ENCODE assay signal across 24 cellular contexts in the genomic region with DNA sequence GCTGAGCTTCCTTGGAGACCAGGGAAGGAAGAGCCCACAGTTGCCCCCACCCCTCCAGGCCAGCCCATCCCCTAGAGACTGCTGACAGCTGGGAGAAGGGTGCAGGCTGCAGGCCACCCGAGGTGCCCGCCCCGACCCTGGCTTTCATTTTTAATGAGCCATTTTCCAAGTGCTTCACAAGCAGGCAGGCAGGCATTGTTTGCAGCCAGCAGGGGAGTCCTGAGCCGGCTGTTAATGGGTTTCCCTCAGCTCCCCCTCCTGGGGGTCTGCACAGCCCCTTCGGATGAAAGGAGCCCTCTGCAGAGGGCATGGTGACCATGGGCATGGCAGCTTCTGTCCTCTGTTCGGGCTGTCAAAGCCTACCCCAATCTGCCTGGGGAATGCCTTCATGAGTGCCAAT.
A peak's percentile ranks its signal among the peaks of the same experiment; 100 is the strongest.
DNase-seq lines count a peak whose midpoint lies in the region; ATAC-seq and TF ChIP-seq lines count a peak whose summit lies in the region.
"Had no signal": no experiment of that assay in that cellular context is flagged by ENCODE, and none has a peak within 500 bp of the region (broad histone marks: within the 10 kb centered on the region; RNA-seq: fewer than 3 reads in every experiment).

No MANE protein-coding gene starts in this region.

- H2BK120ac ChIP-seq in mesenchymal stem cell (ENCODE audit: low read depth, low read length) = no peak overlapping the region

- 0 to 20% methylated on average over 1 to 6 of the region's 6 CpGs for WGBS in endodermal cell (ENCODE audit: insufficient coverage in 1 of 2, insufficient read length in 1 of 2), 2 experiments
- 35% methylated on average over 6 of the region's 6 CpGs for WGBS in mesenchymal stem cell
- WGBS in psoas muscle, 3 donors = 31 to 54% (median 33%) methylated on average over 6 of the region's 6 CpGs

- H3K4me3 Mint-ChIP-seq in endodermal cell = no peak overlapping the region
- H3K4me3 Mint-ChIP-seq: neural crest cell; stimulated activated naive CD8-positive, alpha-beta T cell treated with anti-CD3 and anti-CD28 coated beads, Interleukin-15, Interleukin-2, amounts not matched to agents 100 ng/mL and 50 ng/mL, for 24 hours had no signal

- H3K4me3 ChIP-seq in HEK293 (ENCODE audit: low read depth, low read length) (no peak overlapping the region), endodermal cell (ENCODE audit: low read length) (no peak overlapping the region), mesenchymal stem cell (ENCODE audit: insufficient read depth in 1 of 2, low read depth in 1 of 2, low read length in 2 of 2) (no peak overlapping the region), psoas muscle (no peak overlapping the region)
- H3K4me3 ChIP-seq: cardiac muscle cell, skin epidermis had no signal

- H3K36me3 ChIP-seq in HEK293 (ENCODE audit: control insufficient read depth in 2 of 2, insufficient read depth in 1 of 2, low read length in 2 of 2) (no peaks in the 10 kb centered on the region), endodermal cell (ENCODE audit: control insufficient read depth, insufficient read depth, low read length) (no peaks in the 10 kb centered on the region), mesenchymal stem cell (ENCODE audit: control insufficient read depth in 1 of 2, insufficient read depth in 2 of 2, low read depth in 1 of 2, low read length in 2 of 2) (no peaks in the 10 kb centered on the region), psoas muscle (ENCODE audit: insufficient read depth in 1 of 2, low read depth in 1 of 2) (no peaks in the 10 kb centered on the region)
- H3K36me3 ChIP-seq: cardiac muscle cell had no signal

- H4K8ac ChIP-seq in mesenchymal stem cell (ENCODE audit: low read length) = no peak overlapping the region

- ATAC-seq in psoas muscle = no peak
- ATAC-seq in HG02759 (IDR thresholded peaks at IDR 0.05; ENCODE audit: unreplicated experiment) = no peak
- ATAC-seq: Panc1 had no signal

- H2BK5ac ChIP-seq in mesenchymal stem cell (ENCODE audit: low read depth, low read length, poor library complexity, severe bottlenecking) = no peak overlapping the region

- H3K9ac ChIP-seq in endodermal cell (ENCODE audit: extremely low read depth, low read length, poor library complexity, severe bottlenecking) = no peak overlapping the region
- H3K9ac ChIP-seq in mesenchymal stem cell (ENCODE audit: low read length) = no peak overlapping the region

- H3K23ac ChIP-seq in mesenchymal stem cell (ENCODE audit: low read length in 2 of 2) = no peak overlapping the region

- no peaks in the 10 kb centered on the region for H3K9me3 ChIP-seq in HEK293 (ENCODE audit: control insufficient read depth, insufficient read depth, low read depth, low read length)
- no peaks in the 10 kb centered on the region for H3K9me3 ChIP-seq in endodermal cell (ENCODE audit: control insufficient read depth, low read length)
- no peaks in the 10 kb centered on the region for H3K9me3 ChIP-seq in mesenchymal stem cell (ENCODE audit: control insufficient read depth, low read length)
- H3K9me3 ChIP-seq in psoas muscle = no peaks in the 10 kb centered on the region

- H3K27me3 Mint-ChIP-seq in endodermal cell (ENCODE audit: insufficient read depth) = peaks cover 11% of the 10 kb centered on the region

- no peak overlapping the region for H2AK5ac ChIP-seq in mesenchymal stem cell (ENCODE audit: low read length, severe bottlenecking)

- intact Hi-C loops in psoas muscle (cut with DNase I) = loop anchor here in 1 of 2 donors (10.0 kb wide), 1 partner anchor 190 kb away; no protein-coding TSS in a partner anchor

- H3K4ac ChIP-seq in mesenchymal stem cell (ENCODE audit: low read depth in 1 of 2, low read length in 2 of 2) = no peak overlapping the region

- no peak overlapping the region for H2BK12ac ChIP-seq in mesenchymal stem cell (ENCODE audit: low read length in 2 of 2)

- H3K27ac Mint-ChIP-seq in endodermal cell = no peak overlapping the region
- H3K27ac Mint-ChIP-seq: stimulated activated naive CD8-positive, alpha-beta T cell treated with anti-CD3 and anti-CD28 coated beads, Interleukin-15, Interleukin-2, amounts not matched to agents 100 ng/mL and 50 ng/mL, for 24 hours had no signal

- H3K27ac ChIP-seq in HEK293 (ENCODE audit: extremely low read depth, low read depth, low read length) (no peak overlapping the region), endodermal cell (ENCODE audit: low read depth, low read length) (no peak overlapping the region), mesenchymal stem cell (ENCODE audit: low read length, poor library complexity, severe bottlenecking) (no peak overlapping the region), psoas muscle (no peak overlapping the region)
- H3K27ac ChIP-seq: C4-2B, cardiac muscle cell, skin epidermis had no signal

- H2BK15ac ChIP-seq in mesenchymal stem cell (ENCODE audit: low read depth, poor library complexity, severe bottlenecking) = no peak overlapping the region

- H3K4me2 ChIP-seq in mesenchymal stem cell (ENCODE audit: low read length, poor library complexity, severe bottlenecking) = no peak overlapping the region

- DNase-seq in COR-L47 (lab: John Stamatoyannopoulos, UW) (peak; percentile 91), NCI-H345 (lab: John Stamatoyannopoulos, UW) (peak; percentile 90), endodermal cell (peak; percentile 87), mesenchymal stem cell (no peak), psoas muscle (no peak)
- no peak for DNase-seq in activated CD4-positive, alpha-beta T cell treated with anti-CD3 and anti-CD28 coated beads for 4 hours
- DNase-seq: activated CD4-positive, alpha-beta T cell treated with anti-CD3 and anti-CD28 coated beads, Interleukin-2, amount 50 U/mL, for 1 hour; activated CD8-positive, alpha-beta memory T cell treated with anti-CD3 and anti-CD28 coated beads, Interleukin-2, amount 50 U/mL, for 4 hours; DMS 273 treated with DMSO at 0.1 percent for 48 hours; GF-D8; GOT3; NCI-H1694 treated with DMSO at 0.1 percent for 48 hours; NCI-H526 treated with DMSO at 0.1 percent for 48 hours; stimulated activated CD4-positive, alpha-beta T cell treated with anti-CD3 and anti-CD28 coated beads, Interleukin-2, amount 100 ng/mL, for 48 hours; T-helper 1 cell; trophoblast cell had no signal

- H3K4me1 Mint-ChIP-seq in endodermal cell = peaks cover 33% of the 10 kb centered on the region

- H3K4me1 ChIP-seq in HEK293 (ENCODE audit: control insufficient read depth, insufficient read depth, low read length) (no peaks in the 10 kb centered on the region), endodermal cell (ENCODE audit: control insufficient read depth, insufficient read depth, low read length) (peaks cover 21% of the 10 kb centered on the region), mesenchymal stem cell (ENCODE audit: control insufficient read depth, insufficient read depth, low read depth, low read length) (no peaks in the 10 kb centered on the region), psoas muscle (no peaks in the 10 kb centered on the region)

- H2AFZ ChIP-seq in mesenchymal stem cell (ENCODE audit: low read depth, low read length) = no peak overlapping the region

- H3K18ac ChIP-seq in mesenchymal stem cell (ENCODE audit: low read depth in 1 of 2, low read length in 2 of 2) = no peak overlapping the region

- no peaks in the 10 kb centered on the region for H3K79me1 ChIP-seq in mesenchymal stem cell (replicated peaks; ENCODE audit: low read length, poor library complexity, severe bottlenecking)

- POLR2A ChIA-PET in HEK293 (lab: Yijun Ruan, JAX) = interaction anchor here (1.5 kb wide), 1 partner anchor 15 kb away, joined by 5 read pairs; no protein-coding TSS in a partner anchor

- no peaks in the 10 kb centered on the region for H3K27me3 ChIP-seq in endodermal cell (ENCODE audit: control insufficient read depth, insufficient read depth, low read length, poor library complexity, severe bottlenecking)
- H3K27me3 ChIP-seq in mesenchymal stem cell (ENCODE audit: control insufficient read depth in 1 of 2, insufficient read depth in 1 of 2, low read length in 2 of 2) = peaks cover 13 to 46% of the 10 kb centered on the region in 2 experiments
- peaks cover 0 to 2% (median 0%) of the 10 kb centered on the region in 3 donors for H3K27me3 ChIP-seq in psoas muscle (ENCODE audit: insufficient read depth in 3 of 3, low read length in 2 of 3)
- H3K27me3 ChIP-seq: cardiac muscle cell had no signal

- TF ChIP-seq CTCF in HEK293 (tag by site-specific recombination; IDR thresholded peaks at IDR 0.05) (no peak), endodermal cell (conservative IDR thresholded peaks at IDR 0.05) (peak; percentile 54), psoas muscle (IDR thresholded peaks at IDR 0.05) (no peak)

- no peaks in the 10 kb centered on the region for H3K36me3 Mint-ChIP-seq in endodermal cell (ENCODE audit: low read depth)

- no peak overlapping the region for H4K91ac ChIP-seq in mesenchymal stem cell (ENCODE audit: low read length)

- H3K9me3 Mint-ChIP-seq in endodermal cell = no peaks in the 10 kb centered on the region
- H3K9me3 Mint-ChIP-seq: neural crest cell; stimulated activated naive CD8-positive, alpha-beta T cell treated with anti-CD3 and anti-CD28 coated beads, Interleukin-15, Interleukin-2, amounts not matched to agents 100 ng/mL and 50 ng/mL, for 24 hours had no signal

- H3K14ac ChIP-seq in mesenchymal stem cell (ENCODE audit: low read length in 2 of 2) = no peak overlapping the region

- CTCF ChIA-PET in HEK293 (lab: Yijun Ruan, JAX) = interaction anchor here (0.9 kb wide), 1 partner anchor 102 kb away, joined by 3 read pairs; no protein-coding TSS in a partner anchor

TF ChIP-seq in HEK293, 187 proteins besides CTCF, POLR2A, EP300 and RAD21 (continues in another document):
- TF ChIP-seq ZNF404 (tag by site-specific recombination; IDR thresholded peaks at IDR 0.05) (no peak), ZNF501 (tag by site-specific recombination; IDR thresholded peaks at IDR 0.05) (no peak), ZNF169 (tag by site-specific recombination; IDR thresholded peaks at IDR 0.05) (no peak), HIC1 (tag by site-specific recombination; IDR thresholded peaks at IDR 0.05) (no peak), ZIC2 (tag by site-specific recombination; IDR thresholded peaks at IDR 0.05) (peak; percentile 83), SP3 (tag by site-specific recombination; IDR thresholded peaks at IDR 0.05) (no peak)

Comparison
In these comparisons a context has a peak if more than half of its experiments do, and no peak if none do; other contexts are left out.
1. DNase-seq: peak in COR-L47 (single experiment), NCI-H345 (single experiment) and endodermal cell (single experiment); none in mesenchymal stem cell (single experiment), psoas muscle (0 of 2) and activated CD4-positive, alpha-beta T cell treated with anti-CD3 and anti-CD28 coated beads for 4 hours (0 of 2).